In genomic region chr20:19964289-19965263, GRCh38 we compare ENCODE assay signal across 9 cellular contexts. TPM values are rescaled to one million over a fixed set of nuclear protein-coding genes. Genes with fewer than 3 reads are reported as not detected.
DNase-seq lines count a peak whose midpoint lies in the region; ATAC-seq and TF ChIP-seq lines count a peak whose summit lies in the region.
"Had no signal": no experiment of that assay in that cellular context is flagged by ENCODE, and none has a peak within 500 bp of the region (broad histone marks: within the 10 kb centered on the region; RNA-seq: fewer than 3 reads in every experiment).

No MANE protein-coding gene starts in this region.

- CTCF ChIA-PET in RWPE1 (lab: Yijun Ruan, JAX), result no interaction called here

- peaks cover 0 to 43% (median 15%) of the 10 kb centered on the region in 4 donors for H3K36me3 ChIP-seq in sigmoid colon

- H3K9me3 ChIP-seq in sigmoid colon, result no peaks in the 10 kb centered on the region

- 54 to 72% methylated on average over 15 of the region's 15 CpGs for whole genome bisulfite sequencing in sigmoid colon, 2 donors

- peaks cover 9% of the 10 kb centered on the region in 2 donors for H3K4me1 Mint-ChIP-seq in effector memory CD8-positive, alpha-beta T cell (ENCODE audit: low read depth in 2 of 2)

- no peak overlapping the region for H3K27ac Mint-ChIP-seq in effector memory CD8-positive, alpha-beta T cell

- peak overlapping the region; percentile 77 for H3K27ac ChIP-seq in RWPE1
- peak overlapping the region; percentile 34 to 62 (median 52) for H3K27ac ChIP-seq in sigmoid colon

- no peak overlapping the region for H3K4me3 Mint-ChIP-seq in effector memory CD8-positive, alpha-beta T cell

- peak in 1 of 4 donors; percentile 26 for TF ChIP-seq EP300 in sigmoid colon (IDR thresholded peaks at IDR 0.05)

- no peaks in the 10 kb centered on the region for H3K27me3 ChIP-seq in sigmoid colon

- TF ChIP-seq CTCF in RWPE1 (conservative IDR thresholded peaks at IDR 0.05; ENCODE audit: low read depth), result no peak
- TF ChIP-seq CTCF in foreskin fibroblast (IDR thresholded peaks at IDR 0.05; ENCODE audit: low read depth, low read length), result no peak
- TF ChIP-seq CTCF in sigmoid colon (IDR thresholded peaks at IDR 0.05), result no peak

- no peaks in the 10 kb centered on the region for H3K36me3 Mint-ChIP-seq in effector memory CD8-positive, alpha-beta T cell (ENCODE audit: insufficient read depth)

- intact Hi-C loops in sigmoid colon (cut with DNase I), result loop anchor here (5.0 kb wide), 1 partner anchor 38 kb away; no protein-coding TSS in a partner anchor

- TF ChIP-seq POLR2A in sigmoid colon (IDR thresholded peaks at IDR 0.05), result no peak

- no peak for ATAC-seq in effector memory CD8-positive, alpha-beta T cell (replicated peaks)
- no peak for ATAC-seq in GM21825 (IDR thresholded peaks at IDR 0.05; ENCODE audit: unreplicated experiment)
- no peak for ATAC-seq in GM19023 (IDR thresholded peaks at IDR 0.05; ENCODE audit: unreplicated experiment)

- DNase-seq in GM04503 (ENCODE audit: low read depth) (peak; percentile 74), RWPE1 (ENCODE audit: low spot score) (peak; percentile 57), foreskin fibroblast (peak; percentile 91 to 96), sigmoid colon (peak; percentile 94)
- no peak for DNase-seq in effector memory CD8-positive, alpha-beta T cell
- no peak for DNase-seq in activated T-cell treated with anti-CD3 and anti-CD28 coated beads, Interleukin-2, amount 50 U/mL, for 1 hour
- DNase-seq: T-helper 1 cell had no signal

- no peaks in the 10 kb centered on the region for H3K9me3 Mint-ChIP-seq in effector memory CD8-positive, alpha-beta T cell

- H3K4me3 ChIP-seq in foreskin fibroblast (ENCODE audit: low read depth in 1 of 2, low read length in 2 of 2), result no peak overlapping the region
- no peak overlapping the region for H3K4me3 ChIP-seq in sigmoid colon

- POLR2A ChIA-PET in RWPE1 (lab: Yijun Ruan, JAX; ENCODE audit: low non-redundant PET), result no interaction called here

- H3K27me3 Mint-ChIP-seq in effector memory CD8-positive, alpha-beta T cell, result peaks cover 16 to 29% of the 10 kb centered on the region in 2 donors

- H3K4me1 ChIP-seq in sigmoid colon, result peaks cover 0 to 14% (median 9%) of the 10 kb centered on the region in 4 donors

RNA-seq across cellular contexts. Expression of gene NAA20, which starts 52.6 kb away (rescaled TPM):
- total RNA-seq in sigmoid colon, result 10 to 100 TPM; 26.3 to 44.9 (median 36.2) TPM
- 10 to 100 TPM; 58.9 to 74.2 (median 60.5) TPM for polyA plus RNA-seq in sigmoid colon

Comparison
In these comparisons a context has a peak if more than half of its experiments do, and no peak if none do; other contexts are left out.
1. DNase-seq: peak in GM04503 (single experiment), RWPE1 (single experiment), foreskin fibroblast (2 of 2) and sigmoid colon (single experiment); none in effector memory CD8-positive, alpha-beta T cell (0 of 3) and activated T-cell treated with anti-CD3 and anti-CD28 coated beads, Interleukin-2, amount 50 U/mL, for 1 hour (single experiment).